9 cellular contexts compared by ENCODE assay signal in the genomic region with DNA sequence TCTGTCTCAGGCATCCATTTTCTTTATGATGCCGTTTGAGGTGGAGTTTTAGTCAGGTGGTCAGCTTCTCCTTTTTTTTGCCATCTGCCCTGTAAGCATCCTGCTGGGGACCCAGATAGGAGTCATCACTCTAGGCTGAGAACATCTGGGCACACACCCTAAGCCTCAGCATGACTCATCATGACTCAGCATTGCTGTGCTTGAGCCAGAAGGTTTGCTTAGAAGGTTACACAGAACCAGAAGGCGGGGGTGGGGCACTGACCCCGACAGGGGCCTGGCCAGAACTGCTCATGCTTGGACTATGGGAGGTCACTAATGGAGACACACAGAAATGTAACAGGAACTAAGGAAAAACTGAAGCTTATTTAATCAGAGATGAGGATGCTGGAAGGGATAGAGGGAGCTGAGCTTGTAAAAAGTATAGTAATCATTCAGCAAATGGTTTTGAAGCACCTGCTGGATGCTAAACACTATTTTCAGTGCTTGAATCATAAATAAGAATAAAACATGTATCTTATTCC. TPM values are rescaled to one million over a fixed set of nuclear protein-coding genes. Genes with fewer than 3 reads are reported as not detected.
DNase-seq lines count a peak whose midpoint lies in the region; ATAC-seq, FAIRE-seq and TF ChIP-seq lines count a peak whose summit lies in the region.
"Had no signal": no experiment of that assay in that cellular context is flagged by ENCODE, and none has a peak within 500 bp of the region (broad histone marks: within the 10 kb centered on the region; RNA-seq: fewer than 3 reads in every experiment).

No MANE protein-coding gene starts in this region.

- no peak overlapping the region for H3K9ac ChIP-seq in MM.1S (ENCODE audit: low read length)
- H3K9ac ChIP-seq in kidney (ENCODE audit: low read length in 2 of 2) = no peak overlapping the region
- H3K9ac ChIP-seq in neuronal stem cell (ENCODE audit: low read depth, low read length, poor library complexity) = no peak overlapping the region

- H3K27me3 ChIP-seq in MM.1S (replicated peaks; ENCODE audit: insufficient read depth, low read length) (no peaks in the 10 kb centered on the region), neuronal stem cell (ENCODE audit: control insufficient read depth in 3 of 3, insufficient read depth in 3 of 3, low read depth in 1 of 3, low read length in 3 of 3) (no peaks in the 10 kb centered on the region)

- no CpG with 5 or more reads among the region's 3 CpGs for WGBS in neuronal stem cell (ENCODE audit: extremely low coverage in 2 of 2, insufficient read length in 2 of 2, insufficient replicate concordance in 1 of 2), 2 donors

- no peak overlapping the region for H2AK5ac ChIP-seq in neuronal stem cell (ENCODE audit: low read depth, low read length)

- no peak overlapping the region for H2AFZ ChIP-seq in MM.1S (ENCODE audit: low read length)
- H2AFZ ChIP-seq in neuronal stem cell (ENCODE audit: low read length) = no peak overlapping the region

- no peak overlapping the region for H3K18ac ChIP-seq in neuronal stem cell (ENCODE audit: low read length)

- H3K36me3 ChIP-seq in MM.1S (replicated peaks; ENCODE audit: insufficient read depth, low read length) = no peaks in the 10 kb centered on the region
- no peaks in the 10 kb centered on the region for H3K36me3 ChIP-seq in kidney (ENCODE audit: control insufficient read depth in 1 of 2, insufficient read depth in 2 of 2, low read length in 2 of 2)
- no peaks in the 10 kb centered on the region for H3K36me3 ChIP-seq in neuronal stem cell (replicated peaks in 1 of 2; ENCODE audit: control insufficient read depth in 2 of 2, insufficient read depth in 2 of 2, low read length in 2 of 2)

- peaks cover 17% of the 10 kb centered on the region; the same call in 1 of the 2 replicates for H3K4me1 ChIP-seq in MM.1S (ENCODE audit: low read length)
- no peaks in the 10 kb centered on the region for H3K4me1 ChIP-seq in kidney (ENCODE audit: control insufficient read depth in 1 of 2, insufficient read depth in 1 of 2, low read depth in 1 of 2, low read length in 2 of 2)
- no peaks in the 10 kb centered on the region for H3K4me1 ChIP-seq in neuronal stem cell (ENCODE audit: control insufficient read depth in 2 of 2, insufficient read depth in 1 of 2, low read depth in 1 of 2, low read length in 2 of 2)

- H3K4me3 ChIP-seq in AG10803 (ENCODE audit: low read length) = no peak overlapping the region
- H3K4me3 ChIP-seq in MM.1S (ENCODE audit: low read length) = no peak overlapping the region
- no peak overlapping the region for H3K4me3 ChIP-seq in kidney (ENCODE audit: low read length in 2 of 2)
- H3K4me3 ChIP-seq in neuronal stem cell (ENCODE audit: low read length in 2 of 2) = no peak overlapping the region

- no peak for TF ChIP-seq CTCF in AG10803 (conservative IDR thresholded peaks at IDR 0.05; ENCODE audit: low read length)
- TF ChIP-seq CTCF in MM.1S (IDR thresholded peaks at IDR 0.05; ENCODE audit: low read length) = no peak
- TF ChIP-seq CTCF in kidney (IDR thresholded peaks at IDR 0.05; ENCODE audit: borderline replicate concordance, extremely low read depth, insufficient read depth) = no peak

- intact Hi-C loops in kidney (cut with DNase I) = no loop called here

- no peak overlapping the region for H3K4ac ChIP-seq in neuronal stem cell (ENCODE audit: low read length)

- no peak overlapping the region for H4K91ac ChIP-seq in neuronal stem cell (ENCODE audit: low read depth, low read length, poor library complexity)

- DNase-seq in AG10803 (ENCODE audit: low read depth) = peak; percentile 98
- DNase-seq in MM.1S = peak; percentile 93
- DNase-seq in amniotic epithelial cell (ENCODE audit: low read depth) = peak; percentile 98
- DNase-seq in kidney = peak; percentile 64
- no peak for DNase-seq in NCI-H526 (lab: John Stamatoyannopoulos, UW)
- DNase-seq in neuronal stem cell (ENCODE audit: low spot score) = no peak

- no peak overlapping the region for H3K23ac ChIP-seq in neuronal stem cell (ENCODE audit: low read depth, low read length, poor library complexity)

- H3K4me2 ChIP-seq in MM.1S (ENCODE audit: low read depth, low read length) = no peak overlapping the region
- no peak overlapping the region for H3K4me2 ChIP-seq in neuronal stem cell (ENCODE audit: insufficient read depth, low read length, poor library complexity, severe bottlenecking)

- ATAC-seq in GM18498 (IDR thresholded peaks at IDR 0.05; ENCODE audit: unreplicated experiment) (peak; percentile 92), HG02588 (IDR thresholded peaks at IDR 0.05; ENCODE audit: unreplicated experiment) (peak; percentile 91)

- H2BK5ac ChIP-seq in neuronal stem cell (ENCODE audit: low read length) = no peak overlapping the region

- H2BK12ac ChIP-seq in neuronal stem cell (ENCODE audit: low read length) = no peak overlapping the region

- no peaks in the 10 kb centered on the region for H4K20me1 ChIP-seq in MM.1S (ENCODE audit: insufficient read depth, low read length)

- no peak overlapping the region for H4K8ac ChIP-seq in neuronal stem cell (ENCODE audit: low read depth, low read length)

- no peaks in the 10 kb centered on the region for H3K9me2 ChIP-seq in MM.1S (replicated peaks; ENCODE audit: insufficient read depth, low read length)

- H3K79me1 ChIP-seq in neuronal stem cell (ENCODE audit: low read depth, low read length) = no peaks in the 10 kb centered on the region

- no peak overlapping the region for H3K14ac ChIP-seq in neuronal stem cell (ENCODE audit: low read length)

- H2BK15ac ChIP-seq in neuronal stem cell (ENCODE audit: low read length) = no peak overlapping the region

- H3K9me3 ChIP-seq in MM.1S (replicated peaks; ENCODE audit: insufficient read depth, low read length) (no peaks in the 10 kb centered on the region), kidney (ENCODE audit: control insufficient read depth in 1 of 2, low read length in 2 of 2) (no peaks in the 10 kb centered on the region), neuronal stem cell (replicated peaks in 1 of 2; ENCODE audit: control insufficient read depth in 2 of 2, insufficient read depth in 1 of 2, low read depth in 1 of 2, low read length in 2 of 2) (no peaks in the 10 kb centered on the region)

- no peak overlapping the region for H2BK120ac ChIP-seq in neuronal stem cell (ENCODE audit: low read depth, low read length)

- no peaks in the 10 kb centered on the region for H3F3A ChIP-seq in MM.1S (ENCODE audit: insufficient read depth, low read length)

- no peaks in the 10 kb centered on the region for H3K79me2 ChIP-seq in MM.1S (ENCODE audit: low read length)

- H3K27ac ChIP-seq in MM.1S (ENCODE audit: low read length) = no peak overlapping the region
- no peak overlapping the region for H3K27ac ChIP-seq in kidney (ENCODE audit: low read depth in 2 of 2, low read length in 2 of 2)
- no peak overlapping the region for H3K27ac ChIP-seq in neuronal stem cell (replicated peaks; ENCODE audit: low read length)

- no peak for FAIRE-seq in kidney (lab: Jason Lieb, UNC)

RNA-seq across cellular contexts. Expression of gene HBE1, which starts 10.9 kb away (rescaled TPM):
- not detected for total RNA-seq in kidney
- not detected for polyA plus RNA-seq in kidney (ENCODE audit: insufficient read depth, low read depth, low replicate concordance)
- polyA plus RNA-seq in neuronal stem cell (2013, experiment 1 of 2) = 0.13 TPM
- 0.12 TPM for polyA plus RNA-seq in neuronal stem cell (2013, experiment 2 of 2)
- polyA plus RNA-seq: liver had no signal

RNA-seq across cellular contexts. Expression of gene OR51B4, which starts 21.1 kb away (rescaled TPM):
- not detected for total RNA-seq in kidney
- not detected for polyA plus RNA-seq in kidney (ENCODE audit: insufficient read depth, low read depth, low replicate concordance)
- polyA plus RNA-seq in neuronal stem cell (2013, experiment 1 of 2) = not detected
- not detected for polyA plus RNA-seq in neuronal stem cell (2013, experiment 2 of 2)
- total RNA-seq: liver had no signal
- polyA plus RNA-seq: liver had no signal

RNA-seq across cellular contexts. Expression of gene HBG2, which starts 26.1 kb away (rescaled TPM):
- total RNA-seq in kidney = not detected
- polyA plus RNA-seq in kidney (ENCODE audit: insufficient read depth, low read depth, low replicate concordance) = not detected
- polyA plus RNA-seq in neuronal stem cell (2013, experiment 1 of 2) = not detected
- polyA plus RNA-seq in neuronal stem cell (2013, experiment 2 of 2) = not detected

RNA-seq across cellular contexts. Expression of gene HBG1, which starts 31.0 kb away (rescaled TPM):
- total RNA-seq in kidney = not detected
- polyA plus RNA-seq in kidney (ENCODE audit: insufficient read depth, low read depth, low replicate concordance) = not detected
- polyA plus RNA-seq in neuronal stem cell (2013, experiment 1 of 2) = not detected
- polyA plus RNA-seq in neuronal stem cell (2013, experiment 2 of 2) = not detected
- polyA plus RNA-seq: liver had no signal

RNA-seq across cellular contexts. Expression of gene OR51B2, which starts 43.5 kb away (rescaled TPM):
- total RNA-seq in kidney = not detected
- not detected for polyA plus RNA-seq in kidney (ENCODE audit: insufficient read depth, low read depth, low replicate concordance)
- not detected for polyA plus RNA-seq in neuronal stem cell (2013, experiment 1 of 2)
- not detected for polyA plus RNA-seq in neuronal stem cell (2013, experiment 2 of 2)
- polyA plus RNA-seq: liver had no signal

Comparison
In these comparisons a context has a peak if more than half of its experiments do, and no peak if none do; other contexts are left out.
1. DNase-seq: peak in AG10803 (single experiment), MM.1S (single experiment), amniotic epithelial cell (single experiment) and kidney (single experiment); none in NCI-H526 (0 of 2) and neuronal stem cell (single experiment).